ENCODE assay signal across 25 cellular contexts in genomic region chr7:117755136-117755535, GRCh38.
DNase-seq lines count a peak whose midpoint lies in the region; ATAC-seq and TF ChIP-seq lines count a peak whose summit lies in the region.
"Had no signal": no experiment of that assay in that cellular context is flagged by ENCODE, and none has a peak within 500 bp of the region (broad histone marks: within the 10 kb centered on the region; RNA-seq: fewer than 3 reads in every experiment).

No MANE protein-coding gene starts in this region.

- H3K4me1 Mint-ChIP-seq in osteocyte (ENCODE audit: unreplicated experiment): no peaks in the 10 kb centered on the region
- H3K4me1 Mint-ChIP-seq: CD8-positive, alpha-beta memory T cell had no signal

- no peak for ATAC-seq in HG02852 (IDR thresholded peaks at IDR 0.05; ENCODE audit: unreplicated experiment)
- ATAC-seq: HepG2 had no signal

- H3K9me3 Mint-ChIP-seq in osteocyte (ENCODE audit: unreplicated experiment): no peaks in the 10 kb centered on the region
- H3K9me3 Mint-ChIP-seq: CD14-positive monocyte; CD8-positive, alpha-beta memory T cell had no signal

- H3K27me3 Mint-ChIP-seq in osteocyte (ENCODE audit: unreplicated experiment): no peaks in the 10 kb centered on the region

- in situ Hi-C loops in SK-MEL-5 (cut with HindIII; ENCODE audit: low pct_unique_long_range_greater_than_20kb, low sequenced_read_pairs): no loop called here

- no peaks in the 10 kb centered on the region for H3K36me3 Mint-ChIP-seq in osteocyte (ENCODE audit: unreplicated experiment)
- H3K36me3 Mint-ChIP-seq: CD14-positive monocyte; CD8-positive, alpha-beta memory T cell had no signal

- H3K27ac Mint-ChIP-seq in osteocyte (ENCODE audit: unreplicated experiment): no peak overlapping the region
- H3K27ac Mint-ChIP-seq: CD8-positive, alpha-beta memory T cell had no signal

- peak in 1 of 56 donors; percentile 10 for TF ChIP-seq CTCF in dorsolateral prefrontal cortex (IDR thresholded peaks at IDR 0.05 in 54 of 56, conservative IDR thresholded peaks at IDR 0.05 in 2 of 56; ENCODE audit: low read depth in 1 of 56, partially characterized antibody in 56 of 56)
- no peak for TF ChIP-seq CTCF in coronary artery (IDR thresholded peaks at IDR 0.05)
- no peak for TF ChIP-seq CTCF in osteocyte (IDR thresholded peaks at IDR 0.05)

- DNase-seq in SK-MEL-5 (ENCODE audit: low read depth, low spot score) (peak; percentile 76), dorsolateral prefrontal cortex (no peak), medulla oblongata (ENCODE audit: extremely low spot score) (peak; percentile 49), superior temporal gyrus (ENCODE audit: extremely low spot score) (peak; percentile 78), coronary artery (ENCODE audit: low spot score) (no peak), osteocyte (ENCODE audit: extremely low spot score, unreplicated experiment) (no peak)
- no peak for DNase-seq in activated T-cell treated with anti-CD3 and anti-CD28 coated beads, Interleukin-2, amount 50 U/mL, for 48 hours
- DNase-seq: 8988T; ACHN; BE2C; CD8-positive, alpha-beta memory T cell; Karpas-422; NCI-H1092 treated with DMSO at 0.1 percent for 48 hours; NCI-H1436; NCI-H187; NCI-H2081 treated with DMSO at 0.1 percent for 48 hours; NCI-H2171; NCI-H226; NCI-H510A; NCI-H69; Right ventricle myocardium superior; RPMI8226 had no signal

- H3K4me3 ChIP-seq in dorsolateral prefrontal cortex (no peak overlapping the region), coronary artery (no peak overlapping the region)

- H3K4me3 Mint-ChIP-seq in osteocyte (ENCODE audit: unreplicated experiment): no peak overlapping the region
- H3K4me3 Mint-ChIP-seq: CD14-positive monocyte; CD8-positive, alpha-beta memory T cell had no signal

- H3K27me3 ChIP-seq in dorsolateral prefrontal cortex: no peaks in the 10 kb centered on the region
- H3K27me3 ChIP-seq: BE2C had no signal

- peak overlapping the region in 58 of 59 donors; percentile 6 to 96 (median 85) for H3K27ac ChIP-seq in dorsolateral prefrontal cortex
- H3K27ac ChIP-seq in coronary artery: no peak overlapping the region

- intact Hi-C loops in dorsolateral prefrontal cortex (cut with DNase I): loop anchor here (5.0 to 10.0 kb wide), 2 partner anchors 52 to 350 kb away; no protein-coding TSS in a partner anchor

Comparison
In these comparisons a context has a peak if more than half of its experiments do, and no peak if none do; other contexts are left out.
1. DNase-seq: peak in SK-MEL-5 (single experiment), medulla oblongata (single experiment) and superior temporal gyrus (single experiment); none in dorsolateral prefrontal cortex (0 of 10), coronary artery (single experiment), osteocyte (single experiment) and activated T-cell treated with anti-CD3 and anti-CD28 coated beads, Interleukin-2, amount 50 U/mL, for 48 hours (0 of 2).
2. H3K27ac ChIP-seq: peak in dorsolateral prefrontal cortex (58 of 59); none in coronary artery (0 of 2).